ENCODE assay signal across 8 cellular contexts in the genomic region with DNA sequence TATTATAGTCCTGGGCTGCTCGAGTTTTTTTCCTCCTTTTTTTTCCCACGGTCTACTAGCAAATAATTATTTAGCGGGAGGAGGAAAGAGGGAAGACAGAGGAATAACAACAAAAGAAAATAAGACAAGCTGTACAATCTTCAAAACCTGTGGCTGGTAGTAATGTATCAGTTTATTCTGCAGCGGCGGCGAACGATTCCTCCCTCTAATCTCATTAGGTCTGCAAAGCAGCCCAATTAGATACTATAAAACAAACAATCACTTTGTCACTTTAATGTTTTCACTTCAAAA. TPM values are rescaled to one million over a fixed set of nuclear protein-coding genes. Genes with fewer than 3 reads are reported as not detected.
DNase-seq lines count a peak whose midpoint lies in the region; ATAC-seq and TF ChIP-seq lines count a peak whose summit lies in the region.

No MANE protein-coding gene starts in this region.

- H3K4me3 Mint-ChIP-seq in activated CD4-positive, alpha-beta T cell treated with anti-CD3 and anti-CD28 coated beads, Interleukin-2, amount 10 ng/mL, durations not matched to agents 7 days and 5 days: peak overlapping the region; percentile 88

- H3K4me1 ChIP-seq in gastroesophageal sphincter (peaks cover 0 to 74% (median 50%) of the 10 kb centered on the region in 3 donors), spleen (peaks cover 38 to 93% (median 72%) of the 10 kb centered on the region in 6 donors)

- H3K27ac Mint-ChIP-seq in activated CD4-positive, alpha-beta T cell treated with anti-CD3 and anti-CD28 coated beads, Interleukin-2, amount 10 ng/mL, durations not matched to agents 7 days and 5 days: peak overlapping the region; percentile 97

- ATAC-seq in gastroesophageal sphincter: no peak
- ATAC-seq in GM21825 (IDR thresholded peaks at IDR 0.05; ENCODE audit: unreplicated experiment): no peak

- POLR2A ChIA-PET in activated CD4-positive, alpha-beta T cell treated with anti-CD3 and anti-CD28 coated beads, Interleukin-2, amount 10 ng/mL, durations not matched to agents 7 days and 5 days (lab: Charles Lee): interaction anchor here (0.6 to 1.3 kb wide), 4 partner anchors 13 to 597 kb away, joined by 3 to 5 read pairs (median 4); no protein-coding TSS in a partner anchor

- H3K27ac ChIP-seq in gastroesophageal sphincter (peak overlapping the region; percentile 88 to 97 (median 96)), spleen (peak overlapping the region; percentile 91 to 99 (median 97))

- TF ChIP-seq CTCF in gastroesophageal sphincter (IDR thresholded peaks at IDR 0.05): no peak
- TF ChIP-seq CTCF in spleen (IDR thresholded peaks at IDR 0.05 in 8 of 11, conservative IDR thresholded peaks at IDR 0.05 in 3 of 11): peak in 2 of 11 experiments; percentile 2 to 5

- H3K9me3 Mint-ChIP-seq in activated CD4-positive, alpha-beta T cell treated with anti-CD3 and anti-CD28 coated beads, Interleukin-2, amount 10 ng/mL, durations not matched to agents 7 days and 5 days: no peaks in the 10 kb centered on the region

- no peak for TF ChIP-seq POLR2A in gastroesophageal sphincter (IDR thresholded peaks at IDR 0.05)
- no peak for TF ChIP-seq POLR2A in spleen (IDR thresholded peaks at IDR 0.05)

- H3K27me3 Mint-ChIP-seq in activated CD4-positive, alpha-beta T cell treated with anti-CD3 and anti-CD28 coated beads, Interleukin-2, amount 10 ng/mL, durations not matched to agents 7 days and 5 days: peaks cover 23% of the 10 kb centered on the region

- peaks cover 23% of the 10 kb centered on the region for H3K36me3 Mint-ChIP-seq in activated CD4-positive, alpha-beta T cell treated with anti-CD3 and anti-CD28 coated beads, Interleukin-2, amount 10 ng/mL, durations not matched to agents 7 days and 5 days (ENCODE audit: low read depth)

- peaks cover 61% of the 10 kb centered on the region for H3K4me1 Mint-ChIP-seq in activated CD4-positive, alpha-beta T cell treated with anti-CD3 and anti-CD28 coated beads, Interleukin-2, amount 10 ng/mL, durations not matched to agents 7 days and 5 days

- H3K9me3 ChIP-seq in gastroesophageal sphincter: no peaks in the 10 kb centered on the region
- no peaks in the 10 kb centered on the region for H3K9me3 ChIP-seq in spleen

- H3K4me3 ChIP-seq in gastroesophageal sphincter: peak overlapping the region; percentile 44 to 93
- H3K4me3 ChIP-seq in spleen: peak overlapping the region in 7 of 8 donors; percentile 67 to 96 (median 82)

- TF ChIP-seq EP300 in gastroesophageal sphincter (IDR thresholded peaks at IDR 0.05): no peak

- 0 to 1% methylated on average over 7 of the region's 7 CpGs for WGBS in gastroesophageal sphincter (ENCODE audit: low coverage in 1 of 2), 2 donors
- 0 to 2% (median 1%) methylated on average over 7 of the region's 7 CpGs for WGBS in spleen, 5 donors

- intact Hi-C loops in spleen (cut with DNase I; ENCODE audit: low total_unique reads): loop anchor here (10.0 kb wide), 1 partner anchor 373 kb away; no protein-coding TSS in a partner anchor

- CTCF ChIA-PET in activated CD4-positive, alpha-beta T cell treated with anti-CD3 and anti-CD28 coated beads, Interleukin-2, amount 10 ng/mL, durations not matched to agents 7 days and 5 days (lab: Charles Lee): interaction anchor here (0.7 to 1.5 kb wide), 8 partner anchors 8 to 644 kb away, joined by 3 to 6 read pairs (median 3); no protein-coding TSS in a partner anchor

- no peaks in the 10 kb centered on the region for H3K27me3 ChIP-seq in gastroesophageal sphincter
- H3K27me3 ChIP-seq in spleen (replicated peaks in 1 of 7): peaks cover 0 to 25% (median 0%) of the 10 kb centered on the region in 7 donors

- H3K36me3 ChIP-seq in gastroesophageal sphincter (no peaks in the 10 kb centered on the region), spleen (peaks cover 0 to 17% (median 5%) of the 10 kb centered on the region in 6 donors)

- DNase-seq in NCI-H1105 treated with DMSO at 0.1 percent for 48 hours (lab: John Stamatoyannopoulos, UW) (peak; percentile 87), NCI-H1105 (lab: John Stamatoyannopoulos, UW) (no peak), spleen (peak; percentile 72), putamen (ENCODE audit: low spot score) (no peak), NCI-H2171 treated with DMSO at 0.1 percent for 48 hours (lab: John Stamatoyannopoulos, UW) (no peak)
- DNase-seq in activated CD4-positive, alpha-beta T cell treated with anti-CD3 and anti-CD28 coated beads, Interleukin-2, amount 10 ng/mL, durations not matched to agents 7 days and 5 days: no peak

RNA-seq across cellular contexts. Expression of gene TLE3, which starts 0.4 kb away (rescaled TPM):
- 10 to 100 TPM; 66.6 to 82.3 TPM for total RNA-seq in activated CD4-positive, alpha-beta T cell treated with anti-CD3 and anti-CD28 coated beads, Interleukin-2, amount 10 ng/mL, durations not matched to agents 7 days and 5 days
- total RNA-seq in gastroesophageal sphincter (10 to 100 TPM; 32.4 to 81.6 (median 62.6) TPM), spleen (100 to 1,000 TPM in 5 of 7 donors, 10 to 100 TPM in 2; 81.7 to 141 (median 121) TPM)
- 10 to 100 TPM; 23.7 to 41.0 (median 29.2) TPM for polyA plus RNA-seq in spleen

Comparison
In these comparisons a context has a peak if more than half of its experiments do, and no peak if none do; other contexts are left out.
1. DNase-seq: peak in NCI-H1105 treated with DMSO at 0.1 percent for 48 hours (single experiment) and spleen (single experiment); none in NCI-H1105 (single experiment), activated CD4-positive, alpha-beta T cell treated with anti-CD3 and anti-CD28 coated beads, Interleukin-2, amount 10 ng/mL, durations not matched to agents 7 days and 5 days (single experiment), putamen (single experiment) and NCI-H2171 treated with DMSO at 0.1 percent for 48 hours (single experiment).